In the genomic region with DNA sequence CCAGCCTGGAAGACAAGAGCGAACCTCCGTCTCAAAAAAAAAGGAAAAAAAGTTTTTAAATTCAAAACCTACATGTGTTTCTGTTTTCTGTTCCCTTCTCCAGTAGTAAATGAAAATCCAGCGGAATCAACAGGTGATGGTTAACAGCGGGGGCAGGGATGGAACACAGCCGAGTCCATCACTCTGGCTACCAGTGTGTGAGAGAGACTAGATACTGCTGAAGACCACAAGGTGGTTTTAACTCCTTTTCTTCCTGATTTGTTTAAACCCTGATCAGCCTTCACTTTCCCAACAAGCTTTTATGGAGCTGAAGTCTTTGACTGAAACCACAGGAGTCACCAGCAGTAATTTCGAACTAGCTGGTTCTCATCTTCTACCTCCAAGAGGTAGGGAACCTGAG, we compare ENCODE assay signal across 21 cellular contexts.
"Had no signal": no experiment of that assay in that cellular context is flagged by ENCODE, and none has a peak within 500 bp of the region (broad histone marks: within the 10 kb centered on the region; RNA-seq: fewer than 3 reads in every experiment).

No MANE protein-coding gene starts in this region.

- DNase-seq: colonic mucosa; dermis blood vessel endothelial cell; effector memory CD8-positive, alpha-beta T cell; left ventricle myocardium superior; lower lobe of right lung; naive B cell; nucleus accumbens; psoas muscle; right cardiac atrium; sigmoid colon; stimulated activated CD4-positive, alpha-beta T cell treated with anti-CD3 and anti-CD28 coated beads, Interleukin-2, amount 100 ng/mL, for 24 hours; stimulated activated CD4-positive, alpha-beta T cell treated with anti-CD3 and anti-CD28 coated beads, Interleukin-4, amount 100 ng/mL, for 24 hours; stimulated activated naive CD8-positive, alpha-beta T cell treated with anti-CD3 and anti-CD28 coated beads, Interleukin-15, Interleukin-2, amounts not matched to agents 100 U/mL and 50 U/mL, for 24 hours; substantia nigra; transverse colon had no signal

- H3K4me1 Mint-ChIP-seq: stimulated activated effector memory CD8-positive, alpha-beta T cell treated with anti-CD3 and anti-CD28 coated beads, Interleukin-12 subunit alpha, Interleukin-12 subunit beta, amount 100 ng/mL, for 72 hours had no signal

- H3K9me3 ChIP-seq: colonic mucosa, psoas muscle, sigmoid colon, thoracic aorta, vagina had no signal

- H3K4me3 ChIP-seq: colonic mucosa, lower lobe of right lung, psoas muscle, sigmoid colon, thoracic aorta, transverse colon, vagina had no signal

- FAIRE-seq: frontal cortex, keratinocyte had no signal

- H3K27ac Mint-ChIP-seq: effector memory CD8-positive, alpha-beta T cell; natural killer cell treated with Interleukin-12 subunit alpha and Interleukin-12 subunit beta and Interleukin-15 and Interleukin-18, amount 100 ng/mL, for 72 hours; stimulated activated effector memory CD8-positive, alpha-beta T cell treated with anti-CD3 and anti-CD28 coated beads, Interleukin-12 subunit alpha, Interleukin-12 subunit beta, amount 100 ng/mL, for 72 hours had no signal

- H3K4me1 ChIP-seq: colonic mucosa, psoas muscle had no signal

- H3K4me3 Mint-ChIP-seq: effector memory CD8-positive, alpha-beta T cell; naive B cell; natural killer cell treated with Interleukin-12 subunit alpha and Interleukin-12 subunit beta and Interleukin-15 and Interleukin-18, amount 100 ng/mL, for 72 hours; stimulated activated effector memory CD8-positive, alpha-beta T cell treated with anti-CD3 and anti-CD28 coated beads, Interleukin-12 subunit alpha, Interleukin-12 subunit beta, amount 100 ng/mL, for 72 hours had no signal

- H3K36me3 Mint-ChIP-seq: natural killer cell treated with Interleukin-12 subunit alpha and Interleukin-12 subunit beta and Interleukin-15 and Interleukin-18, amount 100 ng/mL, for 72 hours; stimulated activated effector memory CD8-positive, alpha-beta T cell treated with anti-CD3 and anti-CD28 coated beads, Interleukin-12 subunit alpha, Interleukin-12 subunit beta, amount 100 ng/mL, for 72 hours had no signal

- H3K27ac ChIP-seq: colonic mucosa, lower lobe of right lung, psoas muscle, sigmoid colon, thoracic aorta, transverse colon, vagina had no signal

- H3K36me3 ChIP-seq: colonic mucosa, lower lobe of right lung, sigmoid colon, thoracic aorta, vagina had no signal

- H3K27me3 ChIP-seq: colonic mucosa, sigmoid colon, transverse colon, vagina had no signal

- H3K27me3 Mint-ChIP-seq: naive B cell; natural killer cell treated with Interleukin-12 subunit alpha and Interleukin-12 subunit beta and Interleukin-15 and Interleukin-18, amount 100 ng/mL, for 72 hours had no signal
